Comparison of ENCODE assay signal across 9 cellular contexts in genomic region chr3:165195628-165196576, GRCh38. TPM values are rescaled to one million over a fixed set of nuclear protein-coding genes. Genes with fewer than 3 reads are reported as not detected.
A peak's percentile ranks its signal among the peaks of the same experiment; 100 is the strongest.
DNase-seq lines count a peak whose midpoint lies in the region; ATAC-seq and TF ChIP-seq lines count a peak whose summit lies in the region.
"Had no signal": no experiment of that assay in that cellular context is flagged by ENCODE, and none has a peak within 500 bp of the region (broad histone marks: within the 10 kb centered on the region; RNA-seq: fewer than 3 reads in every experiment).

Gene SLITRK3 (minus strand): TSS chr3:165196384. CDS start chr3:165190830, 5,554 bp downstream.

- H3K4me3 Mint-ChIP-seq in WTC11 = peak within 1 kb of the TSS; percentile 86

- peak within 1 kb of the TSS; percentile 87 for H2AFZ ChIP-seq in hepatocyte

- H3K27ac ChIP-seq in HEK293 (ENCODE audit: extremely low read depth, low read depth, low read length) = no peak within 1 kb of the TSS
- no peak within 1 kb of the TSS for H3K27ac ChIP-seq in hepatocyte
- H3K27ac ChIP-seq in gastrocnemius medialis = no peak within 1 kb of the TSS

- TF ChIP-seq POLR2A in gastrocnemius medialis (IDR thresholded peaks at IDR 0.05) = no peak

- H3K4me1 ChIP-seq in HEK293 (ENCODE audit: control insufficient read depth, insufficient read depth, low read length) = no peaks in the 10 kb centered on the region
- H3K4me1 ChIP-seq in hepatocyte (ENCODE audit: insufficient read depth) = peaks cover 6% of the 10 kb centered on the region
- H3K4me1 ChIP-seq in gastrocnemius medialis = peaks cover 25 to 33% of the 10 kb centered on the region in 2 donors

- H3K4me1 Mint-ChIP-seq in WTC11 = peaks cover 21% of the 10 kb centered on the region

- H3K27me3 ChIP-seq in hepatocyte (peaks cover 72% of the 10 kb centered on the region), gastrocnemius medialis (peaks cover 66 to 73% (median 70%) of the 10 kb centered on the region in 3 donors)

- in situ Hi-C loops in gastrocnemius medialis (cut with MboI; ENCODE audit: low sequenced_read_pairs in 4 of 4) = no loop called here

- intact Hi-C loops in gastrocnemius medialis (cut with DNase I; ENCODE audit: low total_unique reads) = no loop called here

- POLR2A ChIA-PET in HEK293 (lab: Yijun Ruan, JAX) (no interaction called here), WTC11 (lab: Charles Lee) (no interaction called here)

- H3K27me3 Mint-ChIP-seq in WTC11 (ENCODE audit: low read depth) = peaks cover 53% of the 10 kb centered on the region

- no peak for TF ChIP-seq CTCF in HEK293 (tag by site-specific recombination; IDR thresholded peaks at IDR 0.05)
- TF ChIP-seq CTCF in WTC11 (IDR thresholded peaks at IDR 0.05) = no peak
- no peak for TF ChIP-seq CTCF in hepatocyte (IDR thresholded peaks at IDR 0.05; ENCODE audit: poor library complexity)
- no peak for TF ChIP-seq CTCF in gastrocnemius medialis (IDR thresholded peaks at IDR 0.05 in 4 of 5, conservative IDR thresholded peaks at IDR 0.05 in 1 of 5)

- H3K4me3 ChIP-seq in HEK293 (ENCODE audit: low read depth, low read length) (peak within 1 kb of the TSS; percentile 60), hepatocyte (peak within 1 kb of the TSS; percentile 62), gastrocnemius medialis (peak within 1 kb of the TSS; percentile 41 to 65 (median 53))

- H3K9me3 Mint-ChIP-seq in WTC11 = no peaks in the 10 kb centered on the region

- 1% methylated on average over 41 of the region's 43 CpGs for WGBS in hepatocyte (ENCODE audit: low lambda C conversion rate, missing lambda C conversion rate)

- 0 out of 2 replicates have a peak within 1 kb of the TSS, but pooled peaks have one; percentile 10 for H3K27ac Mint-ChIP-seq in WTC11

- H3K36me3 Mint-ChIP-seq in WTC11 = no peaks in the 10 kb centered on the region

- H3K9me3 ChIP-seq in HEK293 (ENCODE audit: control insufficient read depth, insufficient read depth, low read depth, low read length) (no peaks in the 10 kb centered on the region), hepatocyte (ENCODE audit: low read depth) (no peaks in the 10 kb centered on the region), gastrocnemius medialis (no peaks in the 10 kb centered on the region)

- peak within 1 kb of the TSS; percentile 98 for H3K4me2 ChIP-seq in hepatocyte

- no peaks in the 10 kb centered on the region for H3K79me2 ChIP-seq in hepatocyte

- H3K9me2 ChIP-seq in hepatocyte (replicated peaks; ENCODE audit: insufficient read depth) = no peaks in the 10 kb centered on the region

- CTCF ChIA-PET in HEK293 (lab: Yijun Ruan, JAX) (no interaction called here), WTC11 (lab: Charles Lee) (interaction anchor here (0.7 to 5.3 kb wide), 4 partner anchors 11 to 19 kb away, joined by 3 to 53 read pairs (median 7); no protein-coding TSS in a partner anchor)

- DNase-seq in WTC11 (ENCODE audit: low spot score) (no peak), hepatocyte (ENCODE audit: low spot score) (peak; percentile 19), gastrocnemius medialis (no peak), GF-D8 (lab: John Stamatoyannopoulos, UW) (no peak), superior temporal gyrus (ENCODE audit: extremely low spot score) (no peak)
- no peak for DNase-seq in activated effector memory CD4-positive, alpha-beta T cell treated with Interleukin-2 at 50 U/mL for 16 hours
- DNase-seq in NK-92 treated with Interleukin-12 subunit alpha and Interleukin-12 subunit beta, amount 100 ng/mL, for 24 hours (lab: John Stamatoyannopoulos, UW) = no peak

- H4K20me1 ChIP-seq in hepatocyte (ENCODE audit: insufficient read depth, poor library complexity, severe bottlenecking) = no peaks in the 10 kb centered on the region

- ATAC-seq in WTC11 (peak; percentile 16), gastrocnemius medialis (peak in 1 of 2 donors; percentile 19)

- no peaks in the 10 kb centered on the region for H3K36me3 ChIP-seq in HEK293 (ENCODE audit: control insufficient read depth in 2 of 2, insufficient read depth in 1 of 2, low read length in 2 of 2)
- no peaks in the 10 kb centered on the region for H3K36me3 ChIP-seq in hepatocyte (replicated peaks; ENCODE audit: insufficient read depth, low read depth)
- H3K36me3 ChIP-seq in gastrocnemius medialis = no peaks in the 10 kb centered on the region

TF ChIP-seq in HEK293, 187 proteins besides CTCF, POLR2A, EP300 and RAD21:
- TF ChIP-seq ZNF398 (tag by site-specific recombination; IDR thresholded peaks at IDR 0.05) (peak; percentile 46; the same call in 1 of the 2 replicates), ZSCAN30 (tag by site-specific recombination; IDR thresholded peaks at IDR 0.05) (no peak), ZBTB17 (tag by site-specific recombination; IDR thresholded peaks at IDR 0.05) (peak; percentile 77), EGR2 (tag by site-specific recombination; IDR thresholded peaks at IDR 0.05; ENCODE audit: low read depth) (peak; percentile 81), FEZF1 (tag by site-specific recombination; IDR thresholded peaks at IDR 0.05) (no peak), ZFHX2 (tag by site-specific recombination; conservative IDR thresholded peaks at IDR 0.05) (peak; percentile 85)

TF ChIP-seq in WTC11, 78 proteins besides CTCF, POLR2A, EP300 and RAD21:
- TF ChIP-seq RORB (CRISPR knock-in tag; IDR thresholded peaks at IDR 0.05) (no peak), TEAD4 (CRISPR knock-in tag; IDR thresholded peaks at IDR 0.05) (no peak), CREB1 (CRISPR knock-in tag; IDR thresholded peaks at IDR 0.05) (no peak), AR (CRISPR knock-in tag; IDR thresholded peaks at IDR 0.05) (no peak), IRF2 (CRISPR knock-in tag; IDR thresholded peaks at IDR 0.05; ENCODE audit: borderline replicate concordance, low read depth) (no peak), ZNF396 (CRISPR knock-in tag; IDR thresholded peaks at IDR 0.05; ENCODE audit: borderline replicate concordance) (no peak), ZBTB43 (CRISPR knock-in tag; IDR thresholded peaks at IDR 0.05) (no peak), GTF2I (CRISPR knock-in tag; conservative IDR thresholded peaks at IDR 0.05) (no peak), TEAD1 (CRISPR knock-in tag; IDR thresholded peaks at IDR 0.05) (no peak), ATF6 (CRISPR knock-in tag; IDR thresholded peaks at IDR 0.05) (no peak), ZNF263 (CRISPR knock-in tag; IDR thresholded peaks at IDR 0.05; ENCODE audit: low read depth) (no peak), ZNF416 (CRISPR knock-in tag; IDR thresholded peaks at IDR 0.05) (no peak), NFE2L1 (CRISPR knock-in tag; IDR thresholded peaks at IDR 0.05) (no peak), CBFB (CRISPR knock-in tag; IDR thresholded peaks at IDR 0.05; ENCODE audit: low read depth) (no peak), NFATC4 (CRISPR knock-in tag; IDR thresholded peaks at IDR 0.05) (no peak), MYBL2 (CRISPR knock-in tag; IDR thresholded peaks at IDR 0.05) (no peak)

RNA-seq across cellular contexts. Expression of gene SLITRK3, which starts in this region (rescaled TPM):
- total RNA-seq in WTC11 (2021) (4.4 to 5.4 TPM (median 5.2 TPM) in 3 replicates), hepatocyte (2.2 and 3.9 TPM in 2 replicates), gastrocnemius medialis (not detected)
- polyA plus RNA-seq in hepatocyte = 1.3 and 2.3 TPM in 2 replicates
- total RNA-seq: HT1080 had no signal
